In the genomic region with DNA sequence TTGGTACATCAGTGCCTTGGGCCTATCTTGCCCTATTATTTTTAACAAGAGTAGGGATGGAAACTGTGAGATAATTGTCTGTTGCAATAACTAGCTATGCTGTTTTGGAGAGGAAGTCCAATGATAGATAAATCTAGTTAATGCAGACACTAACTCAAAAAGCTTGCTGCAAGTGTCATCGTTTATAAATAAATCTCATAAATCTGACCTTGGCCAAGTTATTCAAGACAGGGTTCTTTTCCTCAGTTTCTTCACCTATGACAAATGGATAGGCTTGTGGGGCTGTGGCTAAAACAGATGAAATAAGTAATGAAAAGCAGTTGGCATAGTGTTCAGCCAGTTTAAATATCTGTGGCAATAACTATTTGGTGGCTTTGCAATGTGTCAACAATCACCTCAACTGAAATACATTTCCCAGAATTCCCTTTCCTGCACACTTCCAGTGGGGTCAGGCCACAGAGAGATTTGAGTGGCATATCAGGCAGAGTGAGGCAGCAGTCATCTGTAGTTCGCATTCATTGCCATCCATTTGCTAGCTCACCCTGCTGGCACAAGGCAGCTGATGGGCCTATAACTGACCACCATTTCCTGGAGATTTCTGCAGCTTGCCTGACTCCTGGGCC, we compare ENCODE assay signal across 18 cellular contexts.
A peak's percentile ranks its signal among the peaks of the same experiment; 100 is the strongest.
DNase-seq lines count a peak whose midpoint lies in the region; ATAC-seq and TF ChIP-seq lines count a peak whose summit lies in the region.
"Had no signal": no experiment of that assay in that cellular context is flagged by ENCODE, and none has a peak within 500 bp of the region (broad histone marks: within the 10 kb centered on the region; RNA-seq: fewer than 3 reads in every experiment).

No MANE protein-coding gene starts in this region.

- no peaks in the 10 kb centered on the region for H3K36me3 ChIP-seq in skeletal muscle tissue (ENCODE audit: control insufficient read depth in 3 of 3, insufficient read depth in 3 of 3, low read length in 3 of 3)
- no peaks in the 10 kb centered on the region for H3K36me3 ChIP-seq in tibial artery
- H3K36me3 ChIP-seq: BE2C, HAP-1 had no signal

- H3K27me3 ChIP-seq in skeletal muscle tissue (ENCODE audit: control insufficient read depth in 3 of 3, insufficient read depth in 3 of 3, low read length in 3 of 3) (no peaks in the 10 kb centered on the region), tibial artery (no peaks in the 10 kb centered on the region)
- H3K27me3 ChIP-seq: BE2C had no signal

- intact Hi-C loops in tibial artery (cut with DNase I; ENCODE audit: low total_unique reads) = no loop called here

- H3K9ac ChIP-seq in skeletal muscle tissue (ENCODE audit: low read depth in 1 of 3, low read length in 3 of 3) = peak overlapping the region in 1 of 3 donors; percentile 15
- H3K9ac ChIP-seq: GM23248 had no signal

- peak overlapping the region; percentile 75 for H3K27ac ChIP-seq in skeletal muscle tissue (ENCODE audit: low read depth, low read length)
- H3K27ac ChIP-seq in tibial artery = no peak overlapping the region
- H3K27ac ChIP-seq: GM23248 had no signal

- H3K4me1 ChIP-seq in skeletal muscle tissue (ENCODE audit: control insufficient read depth in 3 of 3, insufficient read depth in 3 of 3, low read length in 3 of 3) (peaks cover 8 to 13% (median 10%) of the 10 kb centered on the region in 3 donors), tibial artery (peaks cover 0 to 10% (median 0%) of the 10 kb centered on the region in 4 donors)
- H3K4me1 ChIP-seq: BE2C, Caco-2 had no signal

- TF ChIP-seq CTCF in tibial artery (IDR thresholded peaks at IDR 0.05) = no peak

- DNase-seq in GM04503 (ENCODE audit: low read depth) (peak; percentile 65), amniotic epithelial cell (ENCODE audit: low read depth) (peak; percentile 28), myocyte (ENCODE audit: low read depth) (peak; percentile 90), NOMO-1 (lab: John Stamatoyannopoulos, UW; ENCODE audit: unreplicated experiment in 2 of 2) (no peak), tibial artery (no peak), HK-2 (ENCODE audit: unreplicated experiment) (no peak)
- DNase-seq: BE2C; C1 segment of cervical spinal cord; Caco-2; CD4-positive, CD25-positive, alpha-beta regulatory T cell; CD8-positive, alpha-beta memory T cell; GM23248; KG1 had no signal

- peaks cover 0 to 7% (median 0%) of the 10 kb centered on the region in 3 donors for H3K9me3 ChIP-seq in skeletal muscle tissue (ENCODE audit: control insufficient read depth in 3 of 3, low read length in 3 of 3)
- peaks cover 0 to 14% (median 0%) of the 10 kb centered on the region in 3 donors for H3K9me3 ChIP-seq in tibial artery
- H3K9me3 ChIP-seq: BE2C, Caco-2, HAP-1 had no signal

- ATAC-seq in HG03460 (IDR thresholded peaks at IDR 0.05; ENCODE audit: unreplicated experiment) = no peak
- ATAC-seq: GM12878, HepG2 had no signal

- H3K4me3 ChIP-seq in skeletal muscle tissue (ENCODE audit: low read length in 3 of 3) = no peak overlapping the region
- H3K4me3 ChIP-seq in tibial artery = no peak overlapping the region
- H3K4me3 ChIP-seq: GM12878, GM23248, HAP-1 had no signal

Comparison
In these comparisons a context has a peak if more than half of its experiments do, and no peak if none do; other contexts are left out.
1. DNase-seq: peak in GM04503 (single experiment), amniotic epithelial cell (single experiment) and myocyte (single experiment); none in NOMO-1 (0 of 2), tibial artery (0 of 2) and HK-2 (single experiment).